In the genomic region with DNA sequence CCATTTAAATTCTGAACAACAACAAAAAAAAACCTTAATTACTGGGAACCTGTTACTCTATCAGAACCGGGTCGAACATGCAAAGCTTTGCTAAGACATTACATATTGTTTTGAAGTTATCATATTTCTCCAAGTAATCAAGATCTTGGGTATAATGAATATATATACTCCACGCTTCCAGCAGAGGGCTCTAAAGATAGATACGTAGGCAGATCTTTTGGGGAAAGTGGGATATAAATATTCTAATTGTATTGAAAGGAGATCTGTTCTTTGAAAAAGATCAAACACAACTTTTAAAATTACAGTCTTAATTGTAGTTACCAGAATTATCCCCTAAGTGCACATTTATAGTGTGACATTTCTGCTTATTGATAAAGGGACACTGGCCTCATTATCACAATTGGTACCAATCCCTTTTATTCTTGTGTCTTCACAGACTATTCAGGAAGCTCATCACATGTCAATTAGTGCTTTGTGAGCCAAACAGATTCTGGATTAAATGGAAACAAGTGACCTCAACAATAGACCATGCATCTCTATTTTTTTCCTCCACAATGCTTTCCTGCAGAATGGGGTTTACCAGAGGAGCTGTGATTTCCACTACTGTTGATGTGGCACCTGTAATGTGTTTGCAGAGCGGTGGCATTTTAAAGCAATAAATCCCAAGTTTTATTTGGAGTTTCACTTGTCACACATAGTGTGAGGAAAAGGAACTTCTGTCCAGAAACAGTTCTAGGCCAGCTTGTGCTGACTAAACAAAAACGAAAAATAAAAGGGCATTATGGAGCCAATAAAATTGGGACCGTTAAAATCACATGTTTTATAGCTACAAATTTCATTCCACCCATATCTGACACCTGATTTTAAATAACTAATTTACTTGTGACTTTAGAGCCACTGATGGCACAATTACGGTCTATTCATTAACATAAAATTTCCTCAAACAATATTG, we compare ENCODE assay signal across 8 cellular contexts.
DNase-seq lines count a peak whose midpoint lies in the region; ATAC-seq and TF ChIP-seq lines count a peak whose summit lies in the region.

No MANE protein-coding gene starts in this region.

- H3K4me2 ChIP-seq in SK-N-SH: no peak overlapping the region

- H3K4me3 ChIP-seq in BJ (ENCODE audit: low read depth, low read length): no peak overlapping the region
- H3K4me3 ChIP-seq in SK-N-SH (ENCODE audit: low read depth in 2 of 2, low read length in 1 of 2): no peak overlapping the region
- H3K4me3 ChIP-seq in thoracic aorta: no peak overlapping the region

- peak; percentile 53 for TF ChIP-seq RAD21 in SK-N-SH (IDR thresholded peaks at IDR 0.05; ENCODE audit: low read length)

- POLR2A ChIA-PET in BJ (lab: Charles Lee) (no interaction called here), SK-N-SH (lab: Yijun Ruan, JAX) (interaction anchor here (0.6 kb wide), 1 partner anchor 21 kb away, joined by 3 read pairs; no protein-coding TSS in a partner anchor)

- H3K36me3 ChIP-seq in BJ (ENCODE audit: control insufficient read depth, insufficient read depth, low read length) (no peaks in the 10 kb centered on the region), SK-N-SH (replicated peaks in 1 of 2; ENCODE audit: control insufficient read depth in 1 of 2, insufficient read depth in 2 of 2, low read length in 1 of 2) (no peaks in the 10 kb centered on the region), thoracic aorta (no peaks in the 10 kb centered on the region)

- DNase-seq in BJ (ENCODE audit: low read depth) (no peak), SK-N-SH (peak; percentile 31), foreskin keratinocyte (peak in 1 of 2 donors; percentile 13), thoracic aorta (ENCODE audit: low spot score) (no peak), OCI-M2 (lab: John Stamatoyannopoulos, UW; ENCODE audit: unreplicated experiment) (no peak)
- no peak for DNase-seq in stimulated activated CD4-positive, alpha-beta T cell treated with anti-CD3 and anti-CD28 coated beads, Interleukin-4, amount 100 ng/mL, for 24 hours

- TF ChIP-seq CTCF in BJ (IDR thresholded peaks at IDR 0.05; ENCODE audit: insufficient read depth, low read depth, low read length) (peak; percentile 49), SK-N-SH (IDR thresholded peaks at IDR 0.05) (peak; percentile 80), foreskin keratinocyte (conservative IDR thresholded peaks at IDR 0.05) (peak; percentile 71), thoracic aorta (IDR thresholded peaks at IDR 0.05) (peak; percentile 59)

- H3K27ac ChIP-seq in SK-N-SH (ENCODE audit: low read depth in 2 of 2, low read length in 1 of 2) (no peak overlapping the region), foreskin keratinocyte (no peak overlapping the region), thoracic aorta (no peak overlapping the region)

- H3K9me3 ChIP-seq in SK-N-SH (no peaks in the 10 kb centered on the region), thoracic aorta (no peaks in the 10 kb centered on the region)

- H3K9me2 ChIP-seq in SK-N-SH: no peaks in the 10 kb centered on the region

- H3K9ac ChIP-seq in SK-N-SH: no peak overlapping the region

- no peaks in the 10 kb centered on the region for H3K79me2 ChIP-seq in SK-N-SH (ENCODE audit: insufficient read depth)

- H3K27me3 ChIP-seq in BJ (ENCODE audit: control insufficient read depth, insufficient read depth, low read length) (no peaks in the 10 kb centered on the region), SK-N-SH (ENCODE audit: insufficient read depth) (no peaks in the 10 kb centered on the region; the same call in 1 of the 2 replicates), foreskin keratinocyte (no peaks in the 10 kb centered on the region), thoracic aorta (replicated peaks; ENCODE audit: insufficient read depth) (no peaks in the 10 kb centered on the region)

- WGBS in SK-N-SH (ENCODE audit: low lambda C conversion rate): 2% methylated on average over 8 of the region's 8 CpGs

- no peak for TF ChIP-seq EP300 in SK-N-SH (IDR thresholded peaks at IDR 0.05; ENCODE audit: borderline replicate concordance in 1 of 2, low read depth in 1 of 2, low read length in 1 of 2)

- H3K4me1 ChIP-seq in SK-N-SH (ENCODE audit: control insufficient read depth in 1 of 2, insufficient read depth in 2 of 2, low read depth in 1 of 2, low read length in 1 of 2) (no peaks in the 10 kb centered on the region), foreskin keratinocyte (no peaks in the 10 kb centered on the region), thoracic aorta (ENCODE audit: control insufficient read depth in 1 of 2, low read depth in 2 of 2) (no peaks in the 10 kb centered on the region)

- CTCF ChIA-PET in BJ (lab: Yijun Ruan, JAX) (interaction anchor here (0.9 to 1.9 kb wide), 8 partner anchors 7 to 449 kb away, joined by 3 to 6 read pairs (median 3); no protein-coding TSS in a partner anchor), SK-N-SH (lab: Yijun Ruan, JAX) (interaction anchor here (0.6 to 2.5 kb wide), 17 partner anchors 10 to 1449 kb away, joined by 3 to 12 read pairs (median 4); no protein-coding TSS in a partner anchor)

- ATAC-seq in HG03066 (IDR thresholded peaks at IDR 0.05; ENCODE audit: low read depth, unreplicated experiment): peak; percentile 63
- no peak for ATAC-seq in foreskin keratinocyte
- ATAC-seq in thoracic aorta (ENCODE audit: insufficient number of reproducible peaks, low FRiP score, low read depth): no peak
- no peak for ATAC-seq in GM18520 (IDR thresholded peaks at IDR 0.05; ENCODE audit: unreplicated experiment)

- no peaks in the 10 kb centered on the region for H4K20me1 ChIP-seq in SK-N-SH (ENCODE audit: insufficient read depth)

- no peaks in the 10 kb centered on the region for H3F3A ChIP-seq in SK-N-SH (replicated peaks; ENCODE audit: insufficient read depth)

- no peak overlapping the region for H2AFZ ChIP-seq in SK-N-SH (ENCODE audit: low read depth)

TF ChIP-seq in SK-N-SH, 30 proteins besides CTCF, POLR2A, EP300 and RAD21:
- peak; percentile 51 for TF ChIP-seq SMC3 (IDR thresholded peaks at IDR 0.05; ENCODE audit: low read depth, low read length)
- TF ChIP-seq, protein P1, sequence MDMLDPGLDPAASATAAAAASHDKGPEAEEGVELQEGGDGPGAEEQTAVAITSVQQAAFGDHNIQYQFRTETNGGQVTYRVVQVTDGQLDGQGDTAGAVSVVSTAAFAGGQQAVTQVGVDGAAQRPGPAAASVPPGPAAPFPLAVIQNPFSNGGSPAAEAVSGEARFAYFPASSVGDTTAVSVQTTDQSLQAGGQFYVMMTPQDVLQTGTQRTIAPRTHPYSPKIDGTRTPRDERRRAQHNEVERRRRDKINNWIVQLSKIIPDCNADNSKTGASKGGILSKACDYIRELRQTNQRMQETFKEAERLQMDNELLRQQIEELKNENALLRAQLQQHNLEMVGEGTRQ (IDR thresholded peaks at IDR 0.05; ENCODE audit: borderline replicate concordance, low read depth, low read length): no peak
